1 cellular context compared by ENCODE assay signal in genomic region chr12:92259852-92260251, GRCh38.
TF ChIP-seq lines count a peak whose summit lies in the region.

No MANE protein-coding gene starts in this region.

TF ChIP-seq in K562, 482 proteins besides CTCF, POLR2A, EP300 and RAD21 (continued from another document):
- TF ChIP-seq ZNF609 (CRISPR knock-in tag; IDR thresholded peaks at IDR 0.05; ENCODE audit: borderline replicate concordance): no peak
- no peak for TF ChIP-seq MXI1 (IDR thresholded peaks at IDR 0.05; ENCODE audit: low read depth, low read length)
- no peak for TF ChIP-seq MGA (IDR thresholded peaks at IDR 0.05)
- TF ChIP-seq KDM5B (IDR thresholded peaks at IDR 0.05; ENCODE audit: insufficient replicate concordance, low read depth, low read length): no peak
- TF ChIP-seq CEBPG (CRISPR knock-in tag; IDR thresholded peaks at IDR 0.05): no peak
- no peak for TF ChIP-seq CEBPG (tag; conservative IDR thresholded peaks at IDR 0.05 in 1 of 2, IDR thresholded peaks at IDR 0.05 in 1 of 2)
- no peak for TF ChIP-seq TGIF2 (CRISPR knock-in tag; IDR thresholded peaks at IDR 0.05)
- TF ChIP-seq ZNF121 (CRISPR knock-in tag; conservative IDR thresholded peaks at IDR 0.05): no peak
- TF ChIP-seq CHCHD3 (CRISPR knock-in tag; IDR thresholded peaks at IDR 0.05): no peak
- TF ChIP-seq KLF1 (tag; IDR thresholded peaks at IDR 0.05): no peak
- no peak for TF ChIP-seq TCF15 (CRISPR knock-in tag; IDR thresholded peaks at IDR 0.05)
- no peak for TF ChIP-seq SRSF9 (IDR thresholded peaks at IDR 0.05; ENCODE audit: borderline replicate concordance, low read depth, low read length)
- no peak for TF ChIP-seq CCNT2 (IDR thresholded peaks at IDR 0.05; ENCODE audit: borderline replicate concordance, extremely low read depth, insufficient read length, low read depth, low read length)
- TF ChIP-seq ZNF165 (CRISPR knock-in tag; IDR thresholded peaks at IDR 0.05; ENCODE audit: borderline replicate concordance): no peak
- no peak for TF ChIP-seq CTBP1 (IDR thresholded peaks at IDR 0.05; ENCODE audit: borderline replicate concordance)
- no peak for TF ChIP-seq KHSRP (IDR thresholded peaks at IDR 0.05)
- no peak for TF ChIP-seq RBM17 (IDR thresholded peaks at IDR 0.05; ENCODE audit: borderline replicate concordance, low read depth, low read length)
- TF ChIP-seq NFIX (CRISPR knock-in tag; IDR thresholded peaks at IDR 0.05; ENCODE audit: low read depth): no peak
- no peak for TF ChIP-seq NBN (IDR thresholded peaks at IDR 0.05; ENCODE audit: low read depth)
